8 cellular contexts compared by ENCODE assay signal in the genomic region with DNA sequence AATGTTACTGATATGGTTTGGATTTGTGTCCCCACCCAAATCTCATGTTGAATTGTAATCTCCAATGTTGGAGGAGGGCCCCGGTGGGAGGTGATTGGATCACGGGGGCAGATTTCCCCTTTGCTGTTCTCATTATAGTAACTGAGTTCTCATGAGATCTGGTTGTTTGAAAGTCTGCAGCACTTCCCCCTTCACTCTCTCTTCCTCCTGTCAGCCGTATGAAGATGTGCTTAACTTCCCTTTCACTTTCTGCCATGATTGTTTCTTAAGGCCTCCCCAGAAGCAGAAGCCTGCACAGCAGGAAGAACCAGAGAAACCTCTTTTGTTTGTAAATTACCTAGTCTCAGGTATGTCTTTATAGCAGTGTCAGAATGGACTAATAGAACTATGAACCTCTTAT. TPM values are rescaled to one million over a fixed set of nuclear protein-coding genes. Genes with fewer than 3 reads are reported as not detected.
DNase-seq lines count a peak whose midpoint lies in the region; TF ChIP-seq lines count a peak whose summit lies in the region.

No MANE protein-coding gene starts in this region.

- H3K27me3 ChIP-seq in Karpas-422 (ENCODE audit: low read length), result no peaks in the 10 kb centered on the region
- no peaks in the 10 kb centered on the region for H3K27me3 ChIP-seq in effector memory CD4-positive, alpha-beta T cell (replicated peaks; ENCODE audit: control insufficient read depth, insufficient read depth, low read length, poor library complexity, severe bottlenecking)

- peaks cover 35% of the 10 kb centered on the region for H3K4me1 ChIP-seq in Karpas-422 (ENCODE audit: low read length)
- no peaks in the 10 kb centered on the region for H3K4me1 ChIP-seq in effector memory CD4-positive, alpha-beta T cell (ENCODE audit: control insufficient read depth, insufficient read depth, low read length, poor library complexity, severe bottlenecking)

- H3K4me2 ChIP-seq in Karpas-422 (ENCODE audit: low read depth, low read length, poor library complexity, severe bottlenecking), result peak overlapping the region; percentile 33

- H3K4me3 ChIP-seq in Karpas-422 (ENCODE audit: low read length), result 0 out of 2 replicates have a peak overlapping the region, but pooled peaks have one; percentile 21
- no peak overlapping the region for H3K4me3 ChIP-seq in effector memory CD4-positive, alpha-beta T cell (ENCODE audit: insufficient read depth, low read depth, low read length, poor library complexity, severe bottlenecking)

- H3K9me3 ChIP-seq in Karpas-422 (ENCODE audit: low read length), result no peaks in the 10 kb centered on the region
- no peaks in the 10 kb centered on the region for H3K9me3 ChIP-seq in effector memory CD4-positive, alpha-beta T cell (ENCODE audit: control insufficient read depth, low read length)

- H3K27ac ChIP-seq in Karpas-422 (ENCODE audit: low read length), result peak overlapping the region; percentile 77
- peak overlapping the region; percentile 2 for H3K27ac ChIP-seq in effector memory CD4-positive, alpha-beta T cell (ENCODE audit: insufficient read depth, low read length, poor library complexity, severe bottlenecking)

- TF ChIP-seq CTCF in GM10266 (IDR thresholded peaks at IDR 0.05; ENCODE audit: control insufficient read depth, insufficient read depth, low read depth, missing control alignments) (no peak), GM20000 (IDR thresholded peaks at IDR 0.05; ENCODE audit: extremely low read depth, missing control alignments) (no peak)

- no peak overlapping the region for H2AFZ ChIP-seq in Karpas-422 (ENCODE audit: low read length)

- no peaks in the 10 kb centered on the region for H3K9me2 ChIP-seq in Karpas-422 (replicated peaks; ENCODE audit: insufficient read depth, low read length)

- H3K9ac ChIP-seq in Karpas-422 (ENCODE audit: low read length), result peak overlapping the region; percentile 6; the same call in 1 of the 2 replicates

- DNase-seq in GM10266 (ENCODE audit: extremely low spot score) (peak; percentile 41), GM20000 (ENCODE audit: low spot score) (peak; percentile 62), Karpas-422 (peak; percentile 75), AG08395 (ENCODE audit: low spot score) (no peak), DMS 273 (lab: John Stamatoyannopoulos, UW; ENCODE audit: unreplicated experiment) (no peak), NCI-H1048 (lab: John Stamatoyannopoulos, UW) (no peak), NCI-H345 treated with DMSO at 0.1 percent for 48 hours (lab: John Stamatoyannopoulos, UW; ENCODE audit: unreplicated experiment) (no peak)
- DNase-seq in effector memory CD4-positive, alpha-beta T cell, result no peak

- H3K79me2 ChIP-seq in Karpas-422 (ENCODE audit: low read length), result peaks cover 98% of the 10 kb centered on the region

- H4K20me1 ChIP-seq in Karpas-422 (ENCODE audit: insufficient read depth, low read depth, low read length), result no peaks in the 10 kb centered on the region

- no peaks in the 10 kb centered on the region for H3K36me3 ChIP-seq in Karpas-422 (ENCODE audit: insufficient read depth, low read length)
- H3K36me3 ChIP-seq in effector memory CD4-positive, alpha-beta T cell (ENCODE audit: control insufficient read depth, insufficient read depth, low read length), result no peaks in the 10 kb centered on the region

RNA-seq across cellular contexts. Expression of a gene that starts 28.4 kb away (rescaled TPM):
- total RNA-seq in Karpas-422 (2014; rRNA removed; shearing (Covaris generic); ENCODE audit: low replicate concordance), result 38.0 and 78.9 TPM in 2 replicates

Comparison
In these comparisons a context has a peak if more than half of its experiments do, and no peak if none do; other contexts are left out.
1. DNase-seq: peak in GM10266 (single experiment), GM20000 (single experiment) and Karpas-422 (single experiment); none in effector memory CD4-positive, alpha-beta T cell (0 of 3), AG08395 (single experiment), DMS 273 (single experiment), NCI-H1048 (single experiment) and NCI-H345 treated with DMSO at 0.1 percent for 48 hours (single experiment).